Comparison of ENCODE assay signal across 22 cellular contexts in the genomic region with DNA sequence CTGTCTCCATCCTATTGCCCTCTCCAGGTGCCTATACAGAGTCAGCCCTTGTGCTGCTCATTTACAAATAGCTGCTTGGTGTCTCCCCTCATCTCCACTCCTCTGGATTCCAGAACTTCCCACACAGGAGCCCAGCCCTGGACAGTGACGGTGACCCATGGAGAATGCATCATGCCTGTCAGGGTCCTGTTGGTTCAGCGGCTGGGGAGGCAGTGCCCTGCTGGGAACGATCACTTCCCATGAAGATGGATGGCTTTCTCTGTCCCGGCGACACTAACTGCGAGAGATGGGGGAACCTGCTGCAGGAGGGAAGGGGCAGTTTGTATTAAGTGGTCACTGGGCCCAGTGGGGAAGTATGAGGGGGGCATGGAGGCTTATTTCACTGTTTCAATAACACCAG.
DNase-seq lines count a peak whose midpoint lies in the region; ATAC-seq and TF ChIP-seq lines count a peak whose summit lies in the region.
"Had no signal": no experiment of that assay in that cellular context is flagged by ENCODE, and none has a peak within 500 bp of the region (broad histone marks: within the 10 kb centered on the region; RNA-seq: fewer than 3 reads in every experiment).

No MANE protein-coding gene starts in this region.

- peaks cover 5% of the 10 kb centered on the region; the same call in 1 of the 2 replicates for H3K27me3 Mint-ChIP-seq in HFFc6 (ENCODE audit: insufficient read depth)
- H3K27me3 Mint-ChIP-seq: CD4-positive, alpha-beta T cell had no signal

- H3K9me3 ChIP-seq in right lobe of liver = no peaks in the 10 kb centered on the region
- H3K9me3 ChIP-seq: BE2C; BLaER1 treated with 17β-estradiol and CSF1 and Interleukin-3, amounts not matched to agents 10 nM and 100 nM had no signal

- H3K9me3 Mint-ChIP-seq in HFFc6 = no peaks in the 10 kb centered on the region

- DNase-seq in ecto neural progenitor cell (ENCODE audit: low spot score) (peak; percentile 35), left lobe of liver (ENCODE audit: low spot score) (no peak), right lobe of liver (no peak), HK-2 (ENCODE audit: unreplicated experiment) (no peak), HFFc6 (no peak)
- no peak for DNase-seq in activated naive CD4-positive, alpha-beta T cell treated with anti-CD3 and anti-CD28 coated beads, Interleukin-2, amount 50 U/mL, for 16 hours
- no peak for DNase-seq in stimulated activated CD4-positive, alpha-beta T cell treated with anti-CD3 and anti-CD28 coated beads, Interleukin-2, amount 100 ng/mL, for 24 hours
- DNase-seq: 8988T; ACHN; AML-193; BE2C; CD4-positive, alpha-beta T cell; CD8-positive, alpha-beta memory T cell; DMS 273 treated with DMSO at 0.1 percent for 48 hours; EL; GF-D8; GOT3; H7; HCEC 1CT had no signal

- peak; percentile 50 for ATAC-seq in left lobe of liver
- ATAC-seq in right lobe of liver = peak; percentile 25 to 46 (median 41)
- ATAC-seq: A549 had no signal

- no peaks in the 10 kb centered on the region for H3K36me3 Mint-ChIP-seq in HFFc6 (ENCODE audit: low read depth)
- H3K36me3 Mint-ChIP-seq: CD14-positive monocyte had no signal

- peaks cover 0 to 39% (median 12%) of the 10 kb centered on the region in 4 donors for H3K4me1 ChIP-seq in right lobe of liver
- H3K4me1 ChIP-seq: BE2C had no signal

- no peaks in the 10 kb centered on the region for H3K27me3 ChIP-seq in right lobe of liver
- H3K27me3 ChIP-seq: BE2C; BLaER1 treated with 17β-estradiol and CSF1 and Interleukin-3, amounts not matched to agents 10 nM and 100 nM had no signal

- H3K27ac Mint-ChIP-seq in HFFc6 = no peak overlapping the region
- H3K27ac Mint-ChIP-seq: CD14-positive monocyte; CD4-positive, alpha-beta T cell; CD8-positive, alpha-beta memory T cell had no signal

- H3K36me3 ChIP-seq in right lobe of liver = no peaks in the 10 kb centered on the region
- H3K36me3 ChIP-seq: BE2C; BLaER1 treated with 17β-estradiol and CSF1 and Interleukin-3, amounts not matched to agents 10 nM and 100 nM had no signal

- no peak overlapping the region for H3K4me3 Mint-ChIP-seq in HFFc6
- H3K4me3 Mint-ChIP-seq: CD14-positive monocyte; CD4-positive, alpha-beta T cell had no signal

- H3K4me1 Mint-ChIP-seq in HFFc6 (ENCODE audit: low read depth) = peaks cover 5% of the 10 kb centered on the region; the same call in 1 of the 2 replicates
- H3K4me1 Mint-ChIP-seq: CD14-positive monocyte; CD8-positive, alpha-beta memory T cell had no signal

- intact Hi-C loops in right lobe of liver (cut with DNase I) = no loop called here

- WGBS in right lobe of liver (ENCODE audit: insufficient coverage, low coverage, low lambda C conversion rate, missing lambda C conversion rate) = 31% methylated on average over 6 of the region's 6 CpGs

- H3K4me3 ChIP-seq in right lobe of liver = peak overlapping the region in 1 of 3 donors; percentile 27
- H3K4me3 ChIP-seq: A549; BLaER1 treated with 17β-estradiol and CSF1 and Interleukin-3, amounts not matched to agents 10 nM and 100 nM had no signal

- no peak for TF ChIP-seq POLR2A in right lobe of liver (IDR thresholded peaks at IDR 0.05)

- peak overlapping the region in 2 of 3 donors; percentile 53 to 82 for H3K27ac ChIP-seq in right lobe of liver
- H3K27ac ChIP-seq: A549; BLaER1 treated with 17β-estradiol and CSF1 and Interleukin-3, amounts not matched to agents 10 nM and 100 nM had no signal

- TF ChIP-seq CTCF in right lobe of liver (IDR thresholded peaks at IDR 0.05) (no peak), HFFc6 (IDR thresholded peaks at IDR 0.05) (no peak)
